In genomic region chr10:11270135-11270857, GRCh38 we compare ENCODE assay signal across 8 cellular contexts.
DNase-seq lines count a peak whose midpoint lies in the region; ATAC-seq and TF ChIP-seq lines count a peak whose summit lies in the region.

No MANE protein-coding gene starts in this region.

- H3K27me3 Mint-ChIP-seq in natural killer cell treated with Interleukin-12 subunit alpha and Interleukin-12 subunit beta and Interleukin-15 and Interleukin-18, amount 100 ng/mL, for 72 hours: no peaks in the 10 kb centered on the region

- H3K9me3 Mint-ChIP-seq in natural killer cell treated with Interleukin-12 subunit alpha and Interleukin-12 subunit beta and Interleukin-15 and Interleukin-18, amount 100 ng/mL, for 72 hours: no peaks in the 10 kb centered on the region

- TF ChIP-seq POLR2A in GM15510 (IDR thresholded peaks at IDR 0.05; ENCODE audit: borderline replicate concordance, extremely low read depth, insufficient read length): peak; percentile 18

- H3K36me3 Mint-ChIP-seq in natural killer cell treated with Interleukin-12 subunit alpha and Interleukin-12 subunit beta and Interleukin-15 and Interleukin-18, amount 100 ng/mL, for 72 hours: peaks cover 49% of the 10 kb centered on the region

- peaks cover 63 to 86% of the 10 kb centered on the region in 2 donors for H3K4me1 Mint-ChIP-seq in natural killer cell treated with Interleukin-12 subunit alpha and Interleukin-12 subunit beta and Interleukin-15 and Interleukin-18, amount 100 ng/mL, for 72 hours (ENCODE audit: low read depth in 2 of 2)

- H3K27ac ChIP-seq in epithelial cell of prostate: no peak overlapping the region

- peak overlapping the region; percentile 84 to 87 for H3K27ac Mint-ChIP-seq in natural killer cell treated with Interleukin-12 subunit alpha and Interleukin-12 subunit beta and Interleukin-15 and Interleukin-18, amount 100 ng/mL, for 72 hours

- H3K4me3 Mint-ChIP-seq in natural killer cell treated with Interleukin-12 subunit alpha and Interleukin-12 subunit beta and Interleukin-15 and Interleukin-18, amount 100 ng/mL, for 72 hours: peak overlapping the region; percentile 53

- DNase-seq in NCI-H69 (lab: John Stamatoyannopoulos, UW) (peak; percentile 4), epithelial cell of prostate (ENCODE audit: low read depth, low spot score) (peak; percentile 10), cortex of kidney (lab: John Stamatoyannopoulos, UW) (no peak)
- DNase-seq in activated CD8-positive, alpha-beta memory T cell treated with anti-CD3 and anti-CD28 coated beads, Interleukin-2, amount 50 U/mL, for 4 hours: peak; percentile 76
- peak; percentile 84 for DNase-seq in natural killer cell treated with Interleukin-12 subunit alpha and Interleukin-12 subunit beta and Interleukin-15 and Interleukin-18, amount 100 ng/mL, for 72 hours (ENCODE audit: low spot score)
- DNase-seq in stimulated activated naive CD4-positive, alpha-beta T cell (lab: John Stamatoyannopoulos, UW): peak; percentile 8 to 53 (median 50)

- ATAC-seq in HG02759 (IDR thresholded peaks at IDR 0.05; ENCODE audit: unreplicated experiment): peak; percentile 46
- peak; percentile 92 to 93 for ATAC-seq in natural killer cell treated with Interleukin-12 subunit alpha and Interleukin-12 subunit beta and Interleukin-15 and Interleukin-18, amount 100 ng/mL, for 72 hours
